8 cellular contexts compared by ENCODE assay signal in genomic region chr1:229855999-229856650, GRCh38.
DNase-seq lines count a peak whose midpoint lies in the region; ATAC-seq and TF ChIP-seq lines count a peak whose summit lies in the region.

No MANE protein-coding gene starts in this region.

- peak; percentile 97 for ATAC-seq in GM19324 (IDR thresholded peaks at IDR 0.05; ENCODE audit: low FRiP score, unreplicated experiment)
- peak; percentile 98 for ATAC-seq in HG03135 (IDR thresholded peaks at IDR 0.05; ENCODE audit: unreplicated experiment)
- 0 out of 3 replicates have a peak, but pooled peaks have one; percentile 33 for ATAC-seq in SK-N-SH treated with all-trans-retinoic acid at 6 μM for 48 hours

- DNase-seq in Daoy (ENCODE audit: low read depth) (peak; percentile 15), medulla oblongata (ENCODE audit: extremely low spot score) (peak; percentile 45), 8988T (no peak), DMS153 treated with DMSO at 0.1 percent for 48 hours (lab: John Stamatoyannopoulos, UW; ENCODE audit: unreplicated experiment) (no peak)
- DNase-seq in activated CD4-positive, alpha-beta T cell treated with anti-CD3 and anti-CD28 coated beads, Interleukin-2, amount 50 U/mL, for 48 hours, result no peak

TF ChIP-seq in SK-N-SH treated with all-trans-retinoic acid at 6 μM for 48 hours, 23 proteins besides CTCF, POLR2A, EP300 and RAD21:
- TF ChIP-seq ISL1 (CRISPR knock-in tag; IDR thresholded peaks at IDR 0.05), result no peak

Comparison
In these comparisons a context has a peak if more than half of its experiments do, and no peak if none do; other contexts are left out.
1. DNase-seq: peak in Daoy (single experiment) and medulla oblongata (single experiment); none in 8988T (single experiment), DMS153 treated with DMSO at 0.1 percent for 48 hours (single experiment) and activated CD4-positive, alpha-beta T cell treated with anti-CD3 and anti-CD28 coated beads, Interleukin-2, amount 50 U/mL, for 48 hours (0 of 2).
2. ATAC-seq: peak in every context shown above with its lines; median percentile 98 in HG03135; 97 in GM19324; 33 in SK-N-SH treated with all-trans-retinoic acid at 6 μM for 48 hours.